19 cellular contexts compared by ENCODE assay signal in genomic region chr4:19005211-19005610, GRCh38.
DNase-seq lines count a peak whose midpoint lies in the region; ATAC-seq and TF ChIP-seq lines count a peak whose summit lies in the region.
"Had no signal": no experiment of that assay in that cellular context is flagged by ENCODE, and none has a peak within 500 bp of the region (broad histone marks: within the 10 kb centered on the region; RNA-seq: fewer than 3 reads in every experiment).

No MANE protein-coding gene starts in this region.

- no peaks in the 10 kb centered on the region for H3K27me3 ChIP-seq in body of pancreas
- H3K27me3 ChIP-seq: gastrocnemius medialis, spleen, testis had no signal

- TF ChIP-seq POLR2A in body of pancreas (IDR thresholded peaks at IDR 0.05), result no peak

- H3K9me3 Mint-ChIP-seq in type B pancreatic cell, result peaks cover 9% of the 10 kb centered on the region

- intact Hi-C loops in body of pancreas (cut with DNase I), result no loop called here

- no peak overlapping the region for H3K4me3 Mint-ChIP-seq in type B pancreatic cell
- H3K4me3 Mint-ChIP-seq: CD14-positive monocyte, naive B cell, T-cell had no signal

- DNase-seq in NCI-H82 (lab: John Stamatoyannopoulos, UW) (peak; percentile 0), NCI-H82 treated with DMSO at 0.1 percent for 48 hours (lab: John Stamatoyannopoulos, UW; ENCODE audit: unreplicated experiment) (no peak), astrocyte of the hippocampus (ENCODE audit: low read depth, low spot score) (peak; percentile 71), kidney glomerular epithelial cell (lab: John Stamatoyannopoulos, UW) (peak; percentile 52), type B pancreatic cell (ENCODE audit: extremely low spot score, unreplicated experiment) (no peak), body of pancreas (no peak), mucosa of gallbladder (ENCODE audit: low spot score) (no peak)
- DNase-seq: dermis blood vessel endothelial cell, gastrocnemius medialis, naive B cell, NCI-H2081, NCI-H446 treated with DMSO at 0.1 percent for 48 hours, spleen, T-cell, testis had no signal

- no peaks in the 10 kb centered on the region for H3K27me3 Mint-ChIP-seq in type B pancreatic cell
- H3K27me3 Mint-ChIP-seq: naive B cell, T-cell had no signal

- no peaks in the 10 kb centered on the region for H3K36me3 ChIP-seq in body of pancreas (replicated peaks in 1 of 2; ENCODE audit: insufficient read depth in 1 of 2, low read depth in 2 of 2)
- H3K36me3 ChIP-seq: gastrocnemius medialis, spleen had no signal

- peak overlapping the region; percentile 15 for H3K27ac Mint-ChIP-seq in type B pancreatic cell
- H3K27ac Mint-ChIP-seq: naive B cell, T-cell had no signal

- peaks cover 6% of the 10 kb centered on the region for H3K36me3 Mint-ChIP-seq in type B pancreatic cell
- H3K36me3 Mint-ChIP-seq: CD14-positive monocyte, naive B cell, T-cell had no signal

- no peak for ATAC-seq in GM18517 (IDR thresholded peaks at IDR 0.05; ENCODE audit: unreplicated experiment)
- no peak for ATAC-seq in body of pancreas
- ATAC-seq: gastrocnemius medialis, T-cell had no signal

- TF ChIP-seq CTCF in type B pancreatic cell (conservative IDR thresholded peaks at IDR 0.05) (no peak), body of pancreas (IDR thresholded peaks at IDR 0.05) (no peak)

- 27 to 32% methylated on average over 1 of the region's 1 CpG for WGBS in body of pancreas, 2 donors

- H3K4me1 ChIP-seq in body of pancreas, result no peaks in the 10 kb centered on the region
- H3K4me1 ChIP-seq: gastrocnemius medialis, spleen, testis had no signal

- peaks cover 15% of the 10 kb centered on the region for H3K4me1 Mint-ChIP-seq in type B pancreatic cell (ENCODE audit: unreplicated experiment)
- H3K4me1 Mint-ChIP-seq: CD14-positive monocyte, naive B cell, T-cell had no signal

- no peak overlapping the region for H3K27ac ChIP-seq in body of pancreas
- H3K27ac ChIP-seq: 22Rv1, gastrocnemius medialis, KMS-11, spleen, testis had no signal

- no peak overlapping the region for H3K4me3 ChIP-seq in body of pancreas
- H3K4me3 ChIP-seq: gastrocnemius medialis, spleen, testis had no signal

- H3K9me3 ChIP-seq in body of pancreas, result no peaks in the 10 kb centered on the region
- H3K9me3 ChIP-seq: gastrocnemius medialis, testis had no signal

Comparison
In these comparisons a context has a peak if more than half of its experiments do, and no peak if none do; other contexts are left out.
1. DNase-seq: peak in NCI-H82 (single experiment), astrocyte of the hippocampus (single experiment) and kidney glomerular epithelial cell (single experiment); none in NCI-H82 treated with DMSO at 0.1 percent for 48 hours (single experiment), type B pancreatic cell (single experiment), body of pancreas (0 of 4) and mucosa of gallbladder (single experiment).